ENCODE assay signal across 8 cellular contexts in the genomic region with DNA sequence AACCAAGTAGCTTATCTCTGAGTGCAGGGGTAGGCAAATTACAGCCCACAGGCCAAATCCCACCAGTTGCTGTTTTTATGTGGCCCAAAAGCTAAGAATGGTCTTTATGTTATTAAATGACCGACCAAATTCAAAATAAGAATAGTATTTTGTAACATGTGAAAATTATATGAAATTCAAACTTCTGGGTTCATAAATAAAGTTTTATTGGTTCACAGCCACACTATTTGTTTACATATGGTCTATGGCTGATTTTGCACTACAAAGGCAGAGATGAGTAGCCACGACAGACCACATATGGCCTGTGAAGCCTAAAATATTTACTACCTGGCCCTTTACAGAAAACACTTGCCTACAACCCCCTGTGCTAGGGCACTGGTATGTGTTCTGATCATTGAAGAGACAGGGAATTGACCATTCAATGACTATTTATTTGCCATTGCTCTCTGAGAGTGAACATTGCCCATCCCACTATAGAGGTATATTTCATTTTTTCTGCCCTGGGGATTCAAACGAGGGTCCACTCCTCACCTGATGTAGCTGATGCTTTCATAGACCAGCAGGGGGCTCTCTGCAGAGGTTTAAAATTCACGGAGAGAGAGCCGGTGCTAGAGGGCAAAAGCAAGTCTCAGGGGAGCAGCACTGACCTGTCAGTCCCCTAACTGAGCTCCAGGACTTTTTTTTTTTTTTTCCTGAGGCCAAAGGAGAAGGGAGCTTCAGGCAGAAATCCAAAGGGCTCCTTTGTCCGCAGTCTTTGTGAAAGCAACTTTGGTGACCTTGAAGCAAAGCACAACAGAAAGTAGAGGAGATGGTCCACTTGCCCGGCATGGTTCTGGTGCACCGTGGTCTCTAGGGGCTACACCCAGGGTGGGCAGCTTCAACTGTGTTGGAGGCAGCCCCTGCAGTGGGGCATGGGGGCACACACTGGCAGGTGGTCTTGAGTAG. TPM values are rescaled to one million over a fixed set of nuclear protein-coding genes. Genes with fewer than 3 reads are reported as not detected.
A peak's percentile ranks its signal among the peaks of the same experiment; 100 is the strongest.
DNase-seq lines count a peak whose midpoint lies in the region; ATAC-seq and TF ChIP-seq lines count a peak whose summit lies in the region.

No MANE protein-coding gene starts in this region.

- H3K27ac ChIP-seq in OCI-LY1 (ENCODE audit: low read depth, low read length, poor library complexity, severe bottlenecking), result no peak overlapping the region
- no peak overlapping the region for H3K27ac ChIP-seq in heart right ventricle

- H3K9me3 ChIP-seq in OCI-LY1 (ENCODE audit: low read length) (no peaks in the 10 kb centered on the region), heart right ventricle (no peaks in the 10 kb centered on the region)

- H3F3A ChIP-seq in OCI-LY1 (ENCODE audit: insufficient read depth, low read length), result no peaks in the 10 kb centered on the region

- no peak overlapping the region for H3K4me3 ChIP-seq in OCI-LY1 (ENCODE audit: low read depth, low read length, poor library complexity, severe bottlenecking)
- no peak overlapping the region for H3K4me3 ChIP-seq in heart right ventricle

- H2AFZ ChIP-seq in OCI-LY1 (ENCODE audit: low read length), result no peak overlapping the region

- TF ChIP-seq CTCF in Calu3 (IDR thresholded peaks at IDR 0.05; ENCODE audit: unreplicated experiment) (peak; percentile 70), OCI-LY1 (IDR thresholded peaks at IDR 0.05; ENCODE audit: low read length) (peak; percentile 80), heart right ventricle (IDR thresholded peaks at IDR 0.05) (peak in 8 of 9 donors; percentile 16 to 71 (median 62))

- CTCF ChIA-PET in Calu3 (lab: Charles Lee), result interaction anchor here (0.6 to 1.6 kb wide), 11 partner anchors 13 to 1009 kb away, joined by 3 to 8 read pairs (median 4); a partner anchor contains a TSS

- WGBS in heart right ventricle, 2 donors, result 37 to 38% methylated on average over 8 of the region's 8 CpGs

- no peak overlapping the region for H3K4me3 Mint-ChIP-seq in Calu3 (ENCODE audit: low read depth, unreplicated experiment)

- intact Hi-C loops in Calu3 (cut with micrococcal nuclease; ENCODE audit: unreplicated experiment), result loop anchor here (1.0 kb wide), 1 partner anchor 79 kb away; no protein-coding TSS in a partner anchor
- intact Hi-C loops in heart right ventricle (cut with DNase I), result loop anchor here in 7 of 10 donors (2.0 to 5.0 kb wide), 4 partner anchors 69 to 80 kb away; no protein-coding TSS in a partner anchor

- H3K4me1 ChIP-seq in OCI-LY1 (ENCODE audit: insufficient read depth, low read length, severe bottlenecking), result no peaks in the 10 kb centered on the region
- H3K4me1 ChIP-seq in heart right ventricle, result peaks cover 0 to 7% (median 0%) of the 10 kb centered on the region in 9 donors

- H3K27me3 ChIP-seq in OCI-LY1 (ENCODE audit: insufficient read depth, low read length), result peaks cover 8% of the 10 kb centered on the region; the same call in 1 of the 2 replicates
- peaks cover 0 to 50% (median 13%) of the 10 kb centered on the region in 7 donors for H3K27me3 ChIP-seq in heart right ventricle

- no peak overlapping the region for H3K27ac Mint-ChIP-seq in Calu3 (ENCODE audit: unreplicated experiment)

- H3K27me3 Mint-ChIP-seq in Calu3 (ENCODE audit: unreplicated experiment), result peaks cover 18% of the 10 kb centered on the region

- peak in 3 of 8 donors; percentile 44 to 56 (median 56) for ATAC-seq in heart right ventricle
- no peak for ATAC-seq in GM18517 (IDR thresholded peaks at IDR 0.05; ENCODE audit: unreplicated experiment)
- no peak for ATAC-seq in GM18868 (IDR thresholded peaks at IDR 0.05; ENCODE audit: unreplicated experiment)

- H3K9me3 Mint-ChIP-seq in Calu3 (ENCODE audit: low read depth, unreplicated experiment), result no peaks in the 10 kb centered on the region

- no peaks in the 10 kb centered on the region for H3K79me2 ChIP-seq in OCI-LY1 (ENCODE audit: insufficient read depth, low read length)

- no peaks in the 10 kb centered on the region for H3K4me1 Mint-ChIP-seq in Calu3 (ENCODE audit: low read depth, unreplicated experiment)

- H3K9me2 ChIP-seq in OCI-LY1 (ENCODE audit: low read depth, low read length), result no peaks in the 10 kb centered on the region

- BruUV-seq in Calu3 (replicated peaks; lab: Mats Ljungman, UMichigan), result no TSS peak

- H3K36me3 ChIP-seq in OCI-LY1 (ENCODE audit: insufficient read depth, low read length) (no peaks in the 10 kb centered on the region), heart right ventricle (no peaks in the 10 kb centered on the region)

- no peak overlapping the region for H3K4me2 ChIP-seq in OCI-LY1 (ENCODE audit: low read length)

- H4K20me1 ChIP-seq in OCI-LY1 (ENCODE audit: insufficient read depth, low read length), result no peaks in the 10 kb centered on the region

- H3K9ac ChIP-seq in OCI-LY1 (ENCODE audit: low read length), result no peak overlapping the region

- no peaks in the 10 kb centered on the region for H3K36me3 Mint-ChIP-seq in Calu3 (ENCODE audit: insufficient read depth, unreplicated experiment)

- DNase-seq in Calu3, result peak; percentile 40
- peak; percentile 10 for DNase-seq in HK-2 (ENCODE audit: unreplicated experiment)
- DNase-seq in activated T-helper 9 cell treated with anti-CD3 and anti-CD28 coated beads, Interleukin-2, amount 50 U/mL, for 16 hours (ENCODE audit: low read depth), result peak; percentile 4
- DNase-seq in heart right ventricle, result peak in 1 of 2 donors; percentile 7
- DNase-seq in stimulated activated CD4-positive, alpha-beta T cell treated with anti-CD3 and anti-CD28 coated beads, Interleukin-1b, Interleukin-23, amount 100 ng/mL, for 48 hours, result peak; percentile 34

RNA-seq across cellular contexts. Expression of a gene that starts 7.3 kb away (rescaled TPM):
- total RNA-seq in Calu3 (2022), result 74.7 and 75.0 TPM in 2 replicates
- 10 to 100 TPM; 20.2 to 35.4 (median 22.3) TPM for total RNA-seq in heart right ventricle
- 100 to 1,000 TPM in 1 of 2 donors, 10 to 100 TPM in 1; 41.5 to 196 TPM for polyA plus RNA-seq in heart right ventricle

RNA-seq across cellular contexts. Expression of a gene that starts 31.7 kb away (rescaled TPM):
- total RNA-seq in Calu3 (2022) (not detected in 2 replicates), heart right ventricle (under 1 TPM in 2 of 10 donors, not detected in 8; 0.10 to 0.35 TPM)
- polyA plus RNA-seq in heart right ventricle, result under 1 TPM in 1 of 2 donors, not detected in 1; 0.03 TPM

RNA-seq across cellular contexts. Expression of a gene that starts 46.3 kb away (rescaled TPM):
- 4.8 and 5.2 TPM in 2 replicates for total RNA-seq in Calu3 (2022)
- 1 to 10 TPM; 2.1 to 7.7 (median 4.0) TPM for total RNA-seq in heart right ventricle
- 1 to 10 TPM; 1.9 to 9.4 TPM for polyA plus RNA-seq in heart right ventricle

RNA-seq across cellular contexts. Expression of a gene that starts 48.9 kb away (rescaled TPM):
- total RNA-seq in Calu3 (2022) (21.0 and 25.7 TPM in 2 replicates), heart right ventricle (10 to 100 TPM in 3 of 10 donors, 1 to 10 TPM in 7; 6.0 to 12.1 (median 9.2) TPM)
- 1 to 10 TPM; 3.2 to 4.4 TPM for polyA plus RNA-seq in heart right ventricle
